Comparison of ENCODE assay signal across 1 cellular context in the genomic region with DNA sequence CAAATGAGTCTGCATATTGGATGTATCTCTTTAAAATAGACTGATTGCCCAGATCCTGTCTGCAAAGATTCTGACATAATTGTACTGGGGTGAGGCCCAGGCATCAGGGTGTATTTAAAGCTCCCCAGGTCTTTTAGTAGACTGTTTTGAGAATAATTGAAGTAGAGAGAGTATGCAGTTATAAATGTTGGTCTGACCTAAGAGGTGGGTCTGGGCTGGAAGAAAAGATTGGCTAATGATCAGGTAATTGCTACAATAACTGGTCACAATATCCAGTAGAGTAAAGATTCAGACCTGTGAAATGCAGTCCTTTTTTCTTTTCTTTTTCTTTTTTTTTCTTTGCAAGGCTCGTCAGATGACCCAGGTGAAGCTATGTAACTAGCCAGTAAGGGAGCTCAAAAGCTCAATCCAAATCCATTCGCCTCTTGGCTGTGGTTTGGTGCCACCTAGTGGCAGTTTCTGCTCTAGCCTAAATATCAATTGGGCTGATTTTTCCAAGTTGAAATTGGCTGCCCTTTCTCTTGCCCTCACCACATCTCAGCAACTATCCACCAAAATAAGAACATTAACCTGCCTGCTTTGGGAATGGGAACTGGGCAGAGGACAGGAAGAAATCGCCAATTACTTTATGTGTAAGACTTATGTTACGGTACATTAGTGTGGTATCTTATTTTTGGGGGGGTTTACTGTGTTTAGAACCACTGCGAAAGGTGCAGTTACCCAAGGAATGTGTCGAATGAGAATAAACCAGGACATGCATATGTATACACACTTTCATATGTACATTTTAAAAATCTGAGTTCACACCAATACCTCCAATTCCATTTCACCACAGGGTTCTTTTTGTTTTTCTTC.
TF ChIP-seq lines count a peak whose summit lies in the region.

No MANE protein-coding gene starts in this region.

TF ChIP-seq in GM23338, 12 proteins besides CTCF, POLR2A, EP300 and RAD21 (continued from another document):
- TF ChIP-seq, protein P1, sequence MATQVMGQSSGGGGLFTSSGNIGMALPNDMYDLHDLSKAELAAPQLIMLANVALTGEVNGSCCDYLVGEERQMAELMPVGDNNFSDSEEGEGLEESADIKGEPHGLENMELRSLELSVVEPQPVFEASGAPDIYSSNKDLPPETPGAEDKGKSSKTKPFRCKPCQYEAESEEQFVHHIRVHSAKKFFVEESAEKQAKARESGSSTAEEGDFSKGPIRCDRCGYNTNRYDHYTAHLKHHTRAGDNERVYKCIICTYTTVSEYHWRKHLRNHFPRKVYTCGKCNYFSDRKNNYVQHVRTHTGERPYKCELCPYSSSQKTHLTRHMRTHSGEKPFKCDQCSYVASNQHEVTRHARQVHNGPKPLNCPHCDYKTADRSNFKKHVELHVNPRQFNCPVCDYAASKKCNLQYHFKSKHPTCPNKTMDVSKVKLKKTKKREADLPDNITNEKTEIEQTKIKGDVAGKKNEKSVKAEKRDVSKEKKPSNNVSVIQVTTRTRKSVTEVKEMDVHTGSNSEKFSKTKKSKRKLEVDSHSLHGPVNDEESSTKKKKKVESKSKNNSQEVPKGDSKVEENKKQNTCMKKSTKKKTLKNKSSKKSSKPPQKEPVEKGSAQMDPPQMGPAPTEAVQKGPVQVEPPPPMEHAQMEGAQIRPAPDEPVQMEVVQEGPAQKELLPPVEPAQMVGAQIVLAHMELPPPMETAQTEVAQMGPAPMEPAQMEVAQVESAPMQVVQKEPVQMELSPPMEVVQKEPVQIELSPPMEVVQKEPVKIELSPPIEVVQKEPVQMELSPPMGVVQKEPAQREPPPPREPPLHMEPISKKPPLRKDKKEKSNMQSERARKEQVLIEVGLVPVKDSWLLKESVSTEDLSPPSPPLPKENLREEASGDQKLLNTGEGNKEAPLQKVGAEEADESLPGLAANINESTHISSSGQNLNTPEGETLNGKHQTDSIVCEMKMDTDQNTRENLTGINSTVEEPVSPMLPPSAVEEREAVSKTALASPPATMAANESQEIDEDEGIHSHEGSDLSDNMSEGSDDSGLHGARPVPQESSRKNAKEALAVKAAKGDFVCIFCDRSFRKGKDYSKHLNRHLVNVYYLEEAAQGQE (IDR thresholded peaks at IDR 0.05; ENCODE audit: unreplicated experiment) = no peak
- TF ChIP-seq ZNF331 (CRISPR knock-in tag; IDR thresholded peaks at IDR 0.05; ENCODE audit: low read depth) = no peak
- TF ChIP-seq EZH2 (IDR thresholded peaks at IDR 0.05; ENCODE audit: low read depth, unreplicated experiment) = no peak
